Comparison of ENCODE assay signal across 26 cellular contexts in genomic region chr19:17451820-17452219, GRCh38. TPM values are rescaled to one million over a fixed set of nuclear protein-coding genes. Genes with fewer than 3 reads are reported as not detected.
A peak's percentile ranks its signal among the peaks of the same experiment; 100 is the strongest.
DNase-seq lines count a peak whose midpoint lies in the region; ATAC-seq and TF ChIP-seq lines count a peak whose summit lies in the region.
"Had no signal": no experiment of that assay in that cellular context is flagged by ENCODE, and none has a peak within 500 bp of the region (broad histone marks: within the 10 kb centered on the region; RNA-seq: fewer than 3 reads in every experiment).

No MANE protein-coding gene starts in this region.

- no peaks in the 10 kb centered on the region for H4K20me1 ChIP-seq in osteoblast (ENCODE audit: insufficient read depth, low read length)

- no peak for ATAC-seq in RWPE2 (ENCODE audit: low read depth)
- ATAC-seq: GM12878 had no signal

- H3K4me2 ChIP-seq in osteoblast (ENCODE audit: insufficient read depth, low read length), result no peak overlapping the region
- H3K4me2 ChIP-seq: KMS-11 had no signal

- no peak for DNase-seq in RWPE2 (ENCODE audit: low spot score)
- peak; percentile 13 for DNase-seq in osteoblast (ENCODE audit: insufficient read length, low spot score, missing footprints)
- DNase-seq in MG63, result no peak
- DNase-seq: CD8-positive, alpha-beta memory T cell; DMS 273 treated with DMSO at 0.1 percent for 48 hours; DMS79; EL; GDM1; GM23248; H9; HFFc6; IMR-90; NCI-H1092; NCI-H1417 treated with DMSO at 0.1 percent for 48 hours; NCI-H1694 treated with DMSO at 0.1 percent for 48 hours; NCI-H2081; NCI-H2171; NCI-H226; NCI-H510A; NCI-H69; RPMI8226; SHP77 treated with DMSO at 0.1 percent for 48 hours had no signal

- peaks cover 19% of the 10 kb centered on the region for H3K27me3 ChIP-seq in RWPE2 (ENCODE audit: insufficient read depth, poor library complexity, severe bottlenecking)
- H3K27me3 ChIP-seq in osteoblast (ENCODE audit: insufficient read depth, low read length), result peaks cover 34% of the 10 kb centered on the region
- peaks cover 48% of the 10 kb centered on the region for H3K27me3 ChIP-seq in MG63

- H2AFZ ChIP-seq in osteoblast (ENCODE audit: low read length), result no peak overlapping the region
- H2AFZ ChIP-seq: GM23248 had no signal

- TF ChIP-seq CTCF in RWPE2 (IDR thresholded peaks at IDR 0.05; ENCODE audit: poor library complexity, severe bottlenecking) (no peak), osteoblast (IDR thresholded peaks at IDR 0.05; ENCODE audit: extremely low read depth, low read depth, low read length) (no peak)

- H3K4me1 ChIP-seq in RWPE2 (ENCODE audit: insufficient read depth, poor library complexity, severe bottlenecking) (peaks cover 6% of the 10 kb centered on the region), osteoblast (ENCODE audit: insufficient read depth, low read length) (no peaks in the 10 kb centered on the region)

- no peaks in the 10 kb centered on the region for H3K9me3 ChIP-seq in RWPE2 (ENCODE audit: severe bottlenecking)
- H3K9me3 ChIP-seq in osteoblast (ENCODE audit: low read depth, low read length), result no peaks in the 10 kb centered on the region
- peaks cover 2% of the 10 kb centered on the region for H3K9me3 ChIP-seq in MG63

- H3K36me3 ChIP-seq in RWPE2 (ENCODE audit: low read depth) (no peaks in the 10 kb centered on the region), osteoblast (ENCODE audit: insufficient read depth, low read length) (no peaks in the 10 kb centered on the region), MG63 (no peaks in the 10 kb centered on the region)

- H3K27ac ChIP-seq in RWPE2 (ENCODE audit: poor library complexity, severe bottlenecking), result peak overlapping the region; percentile 76
- H3K27ac ChIP-seq in osteoblast (ENCODE audit: low read depth, low read length), result no peak overlapping the region
- H3K27ac ChIP-seq: GM23248, KMS-11 had no signal

- H3K79me2 ChIP-seq in osteoblast (ENCODE audit: insufficient read depth, low read length), result no peaks in the 10 kb centered on the region

- H3K4me3 ChIP-seq in RWPE2 (ENCODE audit: severe bottlenecking), result no peak overlapping the region
- no peak overlapping the region for H3K4me3 ChIP-seq in osteoblast (ENCODE audit: insufficient read depth, low read length)
- H3K4me3 ChIP-seq in MG63, result no peak overlapping the region
- H3K4me3 ChIP-seq: GM12878, GM23248 had no signal

RNA-seq across cellular contexts. Expression of gene TMEM221, which starts 3.4 kb away (rescaled TPM):
- total RNA-seq in osteoblast, result not detected in 2 replicates
- not detected in 2 replicates for total RNA-seq in MG63 (2014; rRNA removed; shearing (Covaris generic); ENCODE audit: low replicate concordance)
- total RNA-seq: A673; CD8-positive, alpha-beta memory T cell; GM12878; HFFc6; IMR-90; T-helper 1 cell treated with Interleukin-12 subunit alpha and Interleukin-12 subunit beta and Interleukin-4 antibody, amounts not matched to agents 30 ng/mL and 1 ng/mL, for 36 hours had no signal

RNA-seq across cellular contexts. Expression of gene NXNL1, which starts 8.9 kb away (rescaled TPM):
- total RNA-seq in osteoblast, result not detected in 2 replicates
- not detected in 2 replicates for total RNA-seq in MG63 (2014; rRNA removed; shearing (Covaris generic); ENCODE audit: low replicate concordance)
- total RNA-seq: A673; CD8-positive, alpha-beta memory T cell; GM12878; GM23248; H9; HFFc6; IMR-90; T-helper 1 cell treated with Interleukin-12 subunit alpha and Interleukin-12 subunit beta and Interleukin-4 antibody, amounts not matched to agents 30 ng/mL and 1 ng/mL, for 36 hours had no signal

RNA-seq across cellular contexts. Expression of gene SLC27A1, which starts 18.5 kb away (rescaled TPM):
- total RNA-seq in osteoblast, result 47.4 and 64.4 TPM in 2 replicates
- total RNA-seq in MG63 (2014; rRNA removed; shearing (Covaris generic); ENCODE audit: low replicate concordance), result 6.3 and 6.5 TPM in 2 replicates

RNA-seq across cellular contexts. Expression of gene MVB12A, which starts 32.0 kb away (rescaled TPM):
- 41.3 and 50.7 TPM in 2 replicates for total RNA-seq in osteoblast
- total RNA-seq in MG63 (2014; rRNA removed; shearing (Covaris generic); ENCODE audit: low replicate concordance), result 28.8 and 78.4 TPM in 2 replicates

RNA-seq across cellular contexts. Expression of gene BST2, which starts 46.4 kb away (rescaled TPM):
- total RNA-seq in osteoblast, result 10.1 and 13.8 TPM in 2 replicates
- total RNA-seq in MG63 (2014; rRNA removed; shearing (Covaris generic); ENCODE audit: low replicate concordance), result 128 and 138 TPM in 2 replicates
- total RNA-seq: GM23248 had no signal
